Comparison of ENCODE assay signal across 13 cellular contexts in genomic region chr14:61196792-61197191, GRCh38.
DNase-seq lines count a peak whose midpoint lies in the region; ATAC-seq and TF ChIP-seq lines count a peak whose summit lies in the region.
"Had no signal": no experiment of that assay in that cellular context is flagged by ENCODE, and none has a peak within 500 bp of the region (broad histone marks: within the 10 kb centered on the region; RNA-seq: fewer than 3 reads in every experiment).

No MANE protein-coding gene starts in this region.

- POLR2A ChIA-PET in A673 (lab: Charles Lee; ENCODE audit: low non-redundant PET) (no interaction called here), RWPE1 (lab: Yijun Ruan, JAX; ENCODE audit: low non-redundant PET) (no interaction called here)

- peak; percentile 36 for DNase-seq in A673 (ENCODE audit: low spot score)
- DNase-seq in HuH-7 (ENCODE audit: low spot score): peak; percentile 28
- no peak for DNase-seq in RWPE1 (ENCODE audit: low spot score)
- DNase-seq in fibroblast of pulmonary artery (ENCODE audit: low read depth): peak; percentile 40
- no peak for DNase-seq in KG1 (lab: John Stamatoyannopoulos, UW)
- DNase-seq: activated naive CD4-positive, alpha-beta T cell treated with anti-CD3 and anti-CD28 coated beads, Interleukin-2, amount 50 U/mL, for 16 hours; GF-D8; stimulated activated CD4-positive, alpha-beta T cell treated with anti-CD3 and anti-CD28 coated beads, Interleukin-2, amount 100 ng/mL, for 24 hours had no signal

- H3K4me3 ChIP-seq in A673 (ENCODE audit: low read depth, low read length, poor library complexity, severe bottlenecking) (no peak overlapping the region), fibroblast of pulmonary artery (replicated peaks; ENCODE audit: low read depth, low read length) (no peak overlapping the region)

- H3K36me3 ChIP-seq in A673 (ENCODE audit: insufficient read depth, low read length, poor library complexity, severe bottlenecking): no peaks in the 10 kb centered on the region

- BruUV-seq in A673 (replicated peaks; lab: Mats Ljungman, UMichigan): no TSS peak

- CTCF ChIA-PET in A673 (lab: Charles Lee) (no interaction called here), RWPE1 (lab: Yijun Ruan, JAX) (no interaction called here)

- TF ChIP-seq CTCF in A673 (conservative IDR thresholded peaks at IDR 0.05; ENCODE audit: low read depth, low read length) (peak; percentile 49), RWPE1 (conservative IDR thresholded peaks at IDR 0.05; ENCODE audit: low read depth) (peak; percentile 22; the same call in 1 of the 2 replicates), fibroblast of pulmonary artery (IDR thresholded peaks at IDR 0.05; ENCODE audit: low read length, missing control alignments) (peak; percentile 42)

- ATAC-seq in GM21447 (IDR thresholded peaks at IDR 0.05; ENCODE audit: unreplicated experiment) (no peak), HG03432 (IDR thresholded peaks at IDR 0.05; ENCODE audit: unreplicated experiment) (no peak), HG03442 (IDR thresholded peaks at IDR 0.05; ENCODE audit: unreplicated experiment) (no peak)
- ATAC-seq: stimulated activated memory B cell treated with anti-CD40 and anti-IgM and Interleukin-4, amounts not matched to agents 10 μg/mL and 1 μg/mL and 100 μg/mL, for 72 hours had no signal

- H3K27ac ChIP-seq in A673 (ENCODE audit: low read depth, low read length, poor library complexity, severe bottlenecking) (no peak overlapping the region), RWPE1 (no peak overlapping the region)
- H3K27ac ChIP-seq: HL-60 had no signal

- intact Hi-C loops in A673 (cut with micrococcal nuclease; ENCODE audit: unreplicated experiment): loop anchor here (5.0 kb wide), 1 partner anchor 569 kb away; no protein-coding TSS in a partner anchor

- no peaks in the 10 kb centered on the region for H3K9me3 ChIP-seq in A673 (ENCODE audit: low read depth, low read length, poor library complexity, severe bottlenecking)

- peaks cover 6% of the 10 kb centered on the region for H3K4me1 ChIP-seq in A673 (ENCODE audit: insufficient read depth, low read length, poor library complexity, severe bottlenecking)

- H3K27me3 ChIP-seq in A673 (replicated peaks; ENCODE audit: insufficient read depth, low read depth, low read length, poor library complexity): no peaks in the 10 kb centered on the region

Comparison
In these comparisons a context has a peak if more than half of its experiments do, and no peak if none do; other contexts are left out.
1. DNase-seq: peak in A673 (single experiment), HuH-7 (single experiment) and fibroblast of pulmonary artery (single experiment); none in RWPE1 (single experiment) and KG1 (single experiment).
2. Peak in every context shown above with its lines, with median percentiles within 50 percentile points of each other: CTCF ChIP-seq.